Comparison of ENCODE assay signal across 8 cellular contexts in the genomic region with DNA sequence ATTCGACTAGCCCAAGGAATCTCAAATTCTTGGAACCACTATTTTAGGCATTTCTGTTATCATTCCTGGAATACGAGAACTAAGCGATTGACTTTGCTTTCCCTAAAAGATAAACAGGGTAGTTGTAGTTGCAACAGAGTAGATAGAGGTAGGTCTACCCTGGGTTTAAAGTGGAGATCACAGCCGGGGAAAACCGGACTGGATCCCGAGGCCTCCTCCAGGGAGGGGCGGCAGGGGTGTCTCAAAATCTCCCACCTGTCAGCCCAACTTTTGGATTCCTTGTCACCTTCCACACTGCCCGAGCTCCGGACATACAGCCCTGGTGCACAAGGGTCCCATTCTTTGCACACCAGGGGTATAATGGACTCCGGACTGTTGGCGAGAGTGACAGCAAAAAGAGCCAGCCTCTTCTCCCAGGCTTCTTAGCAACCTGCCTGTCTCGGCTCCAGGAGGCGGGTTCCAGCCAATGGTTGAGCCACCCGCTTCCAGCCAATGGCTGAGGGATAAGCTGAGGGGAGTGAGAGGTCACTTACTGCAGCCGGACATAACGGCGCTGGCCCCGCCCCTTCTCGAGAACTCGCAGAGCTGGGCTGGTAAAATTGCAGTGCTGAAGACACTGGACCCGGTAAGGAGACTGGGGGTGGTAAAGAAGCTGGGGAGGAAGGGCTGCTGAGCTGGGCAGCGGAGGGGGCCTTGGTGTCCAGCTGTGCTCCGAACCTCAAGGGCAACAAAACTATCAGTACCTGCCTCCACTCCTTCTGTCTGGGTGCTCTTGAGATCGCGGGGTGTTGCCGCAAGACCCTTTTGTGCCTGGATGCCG. TPM values are rescaled to one million over a fixed set of nuclear protein-coding genes. Genes with fewer than 3 reads are reported as not detected.
A peak's percentile ranks its signal among the peaks of the same experiment; 100 is the strongest.
DNase-seq lines count a peak whose midpoint lies in the region; FAIRE-seq and TF ChIP-seq lines count a peak whose summit lies in the region.

A gene (plus strand): TSS at position 562 of the 820 bp plus-strand sequence. CDS start 4,946 bp downstream, outside the sequence.

- H4K20me1 ChIP-seq in H9 (ENCODE audit: control insufficient read depth, insufficient read depth, insufficient read length): no peaks in the 10 kb centered on the region

- H3K18ac ChIP-seq in H9 (ENCODE audit: insufficient read length, low read depth, low read length): peak within 1 kb of the TSS; percentile 43

- H3K27me3 ChIP-seq in H9 (ENCODE audit: insufficient read depth, low read length): no peaks in the 10 kb centered on the region
- no peaks in the 10 kb centered on the region for H3K27me3 ChIP-seq in bronchial epithelial cell (ENCODE audit: control insufficient read depth, insufficient read depth, low read length)
- H3K27me3 ChIP-seq in iPS-18a (ENCODE audit: control insufficient read depth, insufficient read depth, low read length): no peaks in the 10 kb centered on the region

- H3K4me2 ChIP-seq in H9 (ENCODE audit: insufficient read depth, insufficient read length, low read length): peak within 1 kb of the TSS; percentile 94

- peaks cover 6 to 11% of the 10 kb centered on the region in 2 experiments; a peak in 3 of 4 replicates for H3K4me1 Mint-ChIP-seq in H9

- H3K36me3 ChIP-seq in bronchial epithelial cell (ENCODE audit: control insufficient read depth, insufficient read depth, low read length): peaks cover 12% of the 10 kb centered on the region
- peaks cover 21% of the 10 kb centered on the region for H3K36me3 ChIP-seq in iPS-18a (ENCODE audit: control insufficient read depth, low read depth, low read length)

- no peaks in the 10 kb centered on the region for H3K79me2 ChIP-seq in H9 (ENCODE audit: insufficient read depth, low read length)

- H2BK20ac ChIP-seq in H9 (ENCODE audit: low read depth, low read length, poor library complexity, severe bottlenecking): no peak within 1 kb of the TSS

- no peak within 1 kb of the TSS for H2AK5ac ChIP-seq in H9 (ENCODE audit: insufficient read length, low read length)

- no peaks in the 10 kb centered on the region for H3K79me1 ChIP-seq in H9 (ENCODE audit: insufficient read depth, low read depth, low read length, poor library complexity, severe bottlenecking)

- H3K4me3 Mint-ChIP-seq in H9: peak within 1 kb of the TSS; percentile 98 to 99

- H3K56ac ChIP-seq in H9 (ENCODE audit: insufficient read length, low read depth, low read length): no peak within 1 kb of the TSS

- H3K23ac ChIP-seq in H9 (ENCODE audit: insufficient read length, low read depth, low read length): no peak within 1 kb of the TSS

- H2BK15ac ChIP-seq in H9 (ENCODE audit: low read depth, low read length): no peak within 1 kb of the TSS

- peak within 1 kb of the TSS; percentile 3 for H2AFZ ChIP-seq in H9 (ENCODE audit: low read length)

- FAIRE-seq in bronchial epithelial cell (lab: Jason Lieb, UNC): peak; percentile 13

- H4K5ac ChIP-seq in H9 (ENCODE audit: insufficient read length, low read depth, low read length): peak within 1 kb of the TSS; percentile 15

- no peak for TF ChIP-seq CTCF in H9 (conservative IDR thresholded peaks at IDR 0.05)
- no peak for TF ChIP-seq CTCF in LNCaP clone FGC (IDR thresholded peaks at IDR 0.05; ENCODE audit: control insufficient read depth, extremely low read depth, insufficient read depth)
- TF ChIP-seq CTCF in bronchial epithelial cell (IDR thresholded peaks at IDR 0.05; ENCODE audit: insufficient read depth, low read length, severe bottlenecking): no peak
- TF ChIP-seq CTCF in retinal pigment epithelial cell (conservative IDR thresholded peaks at IDR 0.05; ENCODE audit: low read depth, low read length): no peak

- peak within 1 kb of the TSS; percentile 94 to 98 (median 97) for H3K27ac Mint-ChIP-seq in H9

- peaks cover 8% of the 10 kb centered on the region for H3K23me2 ChIP-seq in H9 (ENCODE audit: insufficient read length, low read depth, low read length, poor library complexity, severe bottlenecking)

- H3K9ac ChIP-seq in H9 (ENCODE audit: extremely low read depth, insufficient read length, low read length) (peak within 1 kb of the TSS; percentile 82), iPS-18a (ENCODE audit: low read length) (peak within 1 kb of the TSS; percentile 78)

- H3T11ph ChIP-seq in H9 (ENCODE audit: low read length): no peak within 1 kb of the TSS

- no peak within 1 kb of the TSS for H4K8ac ChIP-seq in H9 (replicated peaks; ENCODE audit: insufficient read length, low read depth, low read length)

- H3K36me3 Mint-ChIP-seq in H9 (ENCODE audit: insufficient read depth in 1 of 3, low read depth in 3 of 3): peaks cover 31 to 42% (median 39%) of the 10 kb centered on the region in 3 experiments; a peak in 6 of 7 replicates

- WGBS in H9 (ENCODE audit: extremely low coverage, insufficient read length, low lambda C conversion rate): no CpG with 5 or more reads among the region's 27 CpGs

- no peaks in the 10 kb centered on the region for H3K9me3 ChIP-seq in H9 (ENCODE audit: control insufficient read depth, low read depth, low read length)
- H3K9me3 ChIP-seq in iPS-18a (ENCODE audit: control insufficient read depth, low read depth, low read length): no peaks in the 10 kb centered on the region

- DNase-seq in activated effector memory CD4-positive, alpha-beta T cell treated with anti-CD3 and anti-CD28 coated beads, Interleukin-2, amount 50 U/mL, for 16 hours: peak; percentile 69
- no peak for DNase-seq in activated effector memory CD4-positive, alpha-beta T cell treated with Interleukin-2 at 50 U/mL for 16 hours
- peak; percentile 100 for DNase-seq in H9
- peak; percentile 95 for DNase-seq in LNCaP clone FGC (ENCODE audit: low read depth)
- DNase-seq in RPMI7951 (ENCODE audit: low read depth): peak; percentile 95
- DNase-seq in bronchial epithelial cell (ENCODE audit: low read depth): peak; percentile 92
- DNase-seq in retinal pigment epithelial cell (ENCODE audit: low read depth): peak; percentile 94

- H3K4ac ChIP-seq in H9 (ENCODE audit: low read depth, low read length): no peak within 1 kb of the TSS

- no peak within 1 kb of the TSS for H2BK12ac ChIP-seq in H9 (ENCODE audit: insufficient read length, low read depth, low read length)

- H3K9me3 Mint-ChIP-seq in H9: no peaks in the 10 kb centered on the region

- peak within 1 kb of the TSS; percentile 38 for H3K14ac ChIP-seq in H9 (ENCODE audit: insufficient read depth, low read length)

- no peak within 1 kb of the TSS for H4K91ac ChIP-seq in H9 (ENCODE audit: insufficient read length, low read depth, low read length)

- H3K27me3 Mint-ChIP-seq in H9 (ENCODE audit: low read depth): no peaks in the 10 kb centered on the region

- H3K27ac ChIP-seq in H9 (ENCODE audit: insufficient read length, low read depth, low read length) (no peak within 1 kb of the TSS), iPS-18a (ENCODE audit: low read length) (peak within 1 kb of the TSS; percentile 67)

- H3K4me1 ChIP-seq in H9 (ENCODE audit: insufficient read depth, low read length): no peaks in the 10 kb centered on the region
- no peaks in the 10 kb centered on the region for H3K4me1 ChIP-seq in iPS-18a (ENCODE audit: control insufficient read depth, low read depth, low read length)

- no peak within 1 kb of the TSS for H2BK120ac ChIP-seq in H9 (ENCODE audit: low read depth, low read length, poor library complexity, severe bottlenecking)

- H3K4me3 ChIP-seq in LNCaP clone FGC (ENCODE audit: low read depth, low read length): peak within 1 kb of the TSS; percentile 76
- H3K4me3 ChIP-seq in bronchial epithelial cell (ENCODE audit: low read depth, low read length): peak within 1 kb of the TSS; percentile 50
- H3K4me3 ChIP-seq in iPS-18a (ENCODE audit: low read length): peak within 1 kb of the TSS; percentile 83
- H3K4me3 ChIP-seq in retinal pigment epithelial cell (ENCODE audit: low read length): peak within 1 kb of the TSS; percentile 93

- no peak within 1 kb of the TSS for H2BK5ac ChIP-seq in H9 (ENCODE audit: insufficient read length, low read length)

RNA-seq across cellular contexts. Expression of the gene that starts here (rescaled TPM):
- total RNA-seq in H9 (2021): 21.0 and 21.5 TPM in 2 replicates
- total RNA-seq in RPMI7951 (2014; rRNA removed; shearing (Covaris generic)): 10.7 and 13.6 TPM in 2 replicates
- total RNA-seq in bronchial epithelial cell: 2.1 and 3.6 TPM in 2 replicates
